In the genomic region with DNA sequence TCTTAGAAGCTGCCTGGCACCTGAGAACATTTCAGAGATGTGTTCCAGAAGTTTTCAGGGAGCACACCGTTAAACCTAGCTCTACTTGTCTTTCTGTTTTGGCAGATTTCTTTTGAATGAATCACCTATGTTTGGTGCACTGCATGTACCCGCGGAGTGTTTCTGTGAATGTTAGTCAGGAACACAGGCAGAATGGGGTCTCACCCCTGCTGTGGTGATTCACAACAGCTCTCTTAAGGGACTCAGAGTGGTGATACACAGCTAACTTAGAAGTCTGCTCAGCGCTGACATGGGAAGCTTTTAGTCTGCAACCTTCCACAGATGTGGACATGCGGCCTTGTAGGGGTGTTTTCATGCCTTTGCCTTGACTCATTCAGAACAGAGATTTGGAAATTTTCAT, we compare ENCODE assay signal across 10 cellular contexts. TPM values are rescaled to one million over a fixed set of nuclear protein-coding genes. Genes with fewer than 3 reads are reported as not detected.
DNase-seq lines count a peak whose midpoint lies in the region; ATAC-seq and TF ChIP-seq lines count a peak whose summit lies in the region.
"Had no signal": no experiment of that assay in that cellular context is flagged by ENCODE, and none has a peak within 500 bp of the region (broad histone marks: within the 10 kb centered on the region; RNA-seq: fewer than 3 reads in every experiment).

No MANE protein-coding gene starts in this region.

- DNase-seq in HK-2 (ENCODE audit: unreplicated experiment) (peak; percentile 10), breast epithelium (ENCODE audit: low spot score in 2 of 2) (no peak), iPS-NIHi7 (ENCODE audit: extremely low spot score) (peak; percentile 23), tibial artery (peak; percentile 40 to 70), middle frontal gyrus (ENCODE audit: extremely low spot score, low spot score) (no peak), NCI-H1694 treated with DMSO at 0.1 percent for 48 hours (lab: John Stamatoyannopoulos, UW) (no peak)
- DNase-seq: activated CD8-positive, alpha-beta memory T cell treated with anti-CD3 and anti-CD28 coated beads, Interleukin-2, amount 10 ng/mL, durations not matched to agents 7 days and 5 days had no signal

- H3K36me3 ChIP-seq in breast epithelium = no peaks in the 10 kb centered on the region
- peaks cover 7 to 50% (median 13%) of the 10 kb centered on the region in 3 donors for H3K36me3 ChIP-seq in tibial artery

- ATAC-seq in GM19324 (IDR thresholded peaks at IDR 0.05; ENCODE audit: low FRiP score, unreplicated experiment) = no peak
- ATAC-seq in GM18870 (IDR thresholded peaks at IDR 0.05; ENCODE audit: unreplicated experiment) = no peak
- ATAC-seq: activated CD8-positive, alpha-beta memory T cell treated with anti-CD3 and anti-CD28 coated beads, Interleukin-2, amount 10 ng/mL, durations not matched to agents 7 days and 5 days had no signal

- TF ChIP-seq CTCF in breast epithelium (IDR thresholded peaks at IDR 0.05) (no peak), tibial artery (IDR thresholded peaks at IDR 0.05) (no peak)

- H3K4me3 ChIP-seq in breast epithelium = no peak overlapping the region
- H3K4me3 ChIP-seq in tibial artery = peak overlapping the region in 1 of 2 donors; percentile 3

- no peak for TF ChIP-seq POLR2A in breast epithelium (IDR thresholded peaks at IDR 0.05)

- H3K9me3 ChIP-seq in breast epithelium (no peaks in the 10 kb centered on the region), tibial artery (no peaks in the 10 kb centered on the region)

- no peaks in the 10 kb centered on the region for H3K4me1 ChIP-seq in breast epithelium
- H3K4me1 ChIP-seq in tibial artery = peaks cover 0 to 26% (median 11%) of the 10 kb centered on the region in 4 donors

- no peaks in the 10 kb centered on the region for H3K27me3 ChIP-seq in breast epithelium
- no peaks in the 10 kb centered on the region for H3K27me3 ChIP-seq in tibial artery

- intact Hi-C loops in breast epithelium (cut with DNase I; ENCODE audit: low total_unique reads) (no loop called here), tibial artery (cut with DNase I; ENCODE audit: low total_unique reads) (no loop called here)

- peak overlapping the region; percentile 43 to 82 for H3K27ac ChIP-seq in breast epithelium
- peak overlapping the region; percentile 63 to 75 for H3K27ac ChIP-seq in tibial artery

RNA-seq across cellular contexts. Expression of a gene that starts 24.0 kb away (rescaled TPM):
- total RNA-seq in breast epithelium = 10 to 100 TPM; 20.0 to 32.8 (median 26.5) TPM

RNA-seq across cellular contexts. Expression of a gene that starts 37.0 kb away (rescaled TPM):
- total RNA-seq in breast epithelium = 1 to 10 TPM in 2 of 3 donors, not detected in 1; 1.0 to 3.6 TPM
- total RNA-seq: activated CD8-positive, alpha-beta memory T cell treated with anti-CD3 and anti-CD28 coated beads, Interleukin-2, amount 10 ng/mL, durations not matched to agents 7 days and 5 days; skeletal muscle tissue had no signal

RNA-seq across cellular contexts. Expression of a gene that starts 48.6 kb away (rescaled TPM):
- 10 to 100 TPM; 34.7 to 37.3 (median 36.1) TPM for total RNA-seq in breast epithelium

Comparison
In these comparisons a context has a peak if more than half of its experiments do, and no peak if none do; other contexts are left out.
1. DNase-seq: peak in HK-2 (single experiment), iPS-NIHi7 (single experiment) and tibial artery (2 of 2); none in breast epithelium (0 of 2), middle frontal gyrus (single experiment) and NCI-H1694 treated with DMSO at 0.1 percent for 48 hours (single experiment).